ENCODE assay signal across 8 cellular contexts in genomic region chr7:158856883-158857668, GRCh38. TPM values are rescaled to one million over a fixed set of nuclear protein-coding genes. Genes with fewer than 3 reads are reported as not detected.
DNase-seq lines count a peak whose midpoint lies in the region; ATAC-seq, FAIRE-seq and TF ChIP-seq lines count a peak whose summit lies in the region.

No MANE protein-coding gene starts in this region.

- no peak for DNase-seq in activated naive CD4-positive, alpha-beta T cell treated with anti-CD3 and anti-CD28 coated beads for 36 hours
- DNase-seq in activated naive CD4-positive, alpha-beta T cell (lab: John Stamatoyannopoulos, UW) = no peak
- DNase-seq in GM12878 (ENCODE audit: low read depth, low spot score) (no peak), lower lobe of right lung (no peak), NCI-H146 treated with DMSO at 0.1 percent for 48 hours (lab: John Stamatoyannopoulos, UW; ENCODE audit: unreplicated experiment) (no peak), GOT3 (lab: John Stamatoyannopoulos, UW) (no peak)

- peaks cover 32% of the 10 kb centered on the region for H3K4me1 Mint-ChIP-seq in activated naive CD4-positive, alpha-beta T cell treated with anti-CD3 and anti-CD28 coated beads for 36 hours (ENCODE audit: low read depth)

- H3K36me3 ChIP-seq in GM12878 (ENCODE audit: control insufficient read depth in 2 of 2, insufficient read depth in 2 of 2, low read length in 1 of 2) (no peaks in the 10 kb centered on the region), lower lobe of right lung (no peaks in the 10 kb centered on the region)

- TF ChIP-seq CTCF in GM12878 (IDR thresholded peaks at IDR 0.05 in 2 of 3, conservative IDR thresholded peaks at IDR 0.05 in 1 of 3; ENCODE audit: control insufficient read depth in 2 of 3, extremely low read depth in 1 of 3, insufficient read depth in 1 of 3, low read depth in 3 of 3, low read length in 3 of 3) (no peak), lower lobe of right lung (IDR thresholded peaks at IDR 0.05) (no peak)

- H3K27ac ChIP-seq in GM12878 (ENCODE audit: control insufficient read depth, insufficient read depth) = peak overlapping the region; percentile 22
- peak overlapping the region; percentile 90 for H3K27ac ChIP-seq in lower lobe of right lung

- H3K9me3 ChIP-seq in GM12878 (replicated peaks; ENCODE audit: control insufficient read depth, insufficient read depth, low read length) (no peaks in the 10 kb centered on the region; the same call in 2 of the 3 replicates), lower lobe of right lung (no peaks in the 10 kb centered on the region)

- 14% methylated on average over 18 of the region's 31 CpGs for WGBS in GM12878 (ENCODE audit: insufficient coverage, insufficient replicate concordance, low lambda C conversion rate, missing lambda C conversion rate)

- SMC1A ChIA-PET in GM12878 (lab: Charles Lee; ENCODE audit: uncharacterized antibody, unreplicated experiment) = interaction anchor here (1.4 kb wide), 1 partner anchor 58 kb away, joined by 4 read pairs; no protein-coding TSS in a partner anchor

- H3K4me3 Mint-ChIP-seq in activated naive CD4-positive, alpha-beta T cell treated with anti-CD3 and anti-CD28 coated beads for 36 hours = peak overlapping the region; percentile 99

- H3K27ac Mint-ChIP-seq in activated naive CD4-positive, alpha-beta T cell treated with anti-CD3 and anti-CD28 coated beads for 36 hours = peak overlapping the region; percentile 36

- intact Hi-C loops in activated naive CD4-positive, alpha-beta T cell treated with anti-CD3 and anti-CD28 coated beads for 36 hours (cut with micrococcal nuclease) = loop anchor here (1.0 to 5.0 kb wide), 7 partner anchors 10 to 925 kb away; partner anchors contain the start of genes ESYT2 and NCAPG2
- intact Hi-C loops in GM12878 (cut with micrococcal nuclease; ENCODE audit: unreplicated experiment) (loop anchor here (2.0 kb wide), 1 partner anchor 28 kb away; the partner anchor contains the start of gene ESYT2), lower lobe of right lung (cut with DNase I) (no loop called here)

- H4K20me1 ChIP-seq in GM12878 (ENCODE audit: control insufficient read depth, insufficient read depth) = no peaks in the 10 kb centered on the region

- peak overlapping the region; percentile 92 for H2AFZ ChIP-seq in GM12878 (ENCODE audit: control insufficient read depth, low read depth, low read length)

- TF ChIP-seq RAD21 in GM12878 (IDR thresholded peaks at IDR 0.05; ENCODE audit: insufficient read depth, low read depth, low read length) = no peak

- CTCF ChIA-PET in activated naive CD4-positive, alpha-beta T cell treated with anti-CD3 and anti-CD28 coated beads for 36 hours (lab: Charles Lee) = no interaction called here
- CTCF ChIA-PET in GM12878 (lab: Yijun Ruan, JAX) = interaction anchor here (0.5 kb wide), 1 partner anchor 198 kb away, joined by 5 read pairs; no protein-coding TSS in a partner anchor

- in situ Hi-C loops in GM12878 (cut with MboI) = no loop called here

- RAD21 ChIA-PET in GM12878 (lab: Charles Lee; ENCODE audit: unreplicated experiment) = interaction anchor here (2.0 kb wide), 1 partner anchor 120 kb away, joined by 4 read pairs; no protein-coding TSS in a partner anchor

- H3K36me3 Mint-ChIP-seq in activated naive CD4-positive, alpha-beta T cell treated with anti-CD3 and anti-CD28 coated beads for 36 hours (ENCODE audit: low read depth) = no peaks in the 10 kb centered on the region

- ATAC-seq in HG03457 (IDR thresholded peaks at IDR 0.05; ENCODE audit: unreplicated experiment) (peak; percentile 21), GM12878 (peak; percentile 55; the same call in 2 of the 3 replicates), lower lobe of right lung (no peak), GM21825 (IDR thresholded peaks at IDR 0.05; ENCODE audit: unreplicated experiment) (no peak)

- no peak for TF ChIP-seq EP300 in GM12878 (IDR thresholded peaks at IDR 0.05; ENCODE audit: borderline replicate concordance in 1 of 2, control insufficient read depth in 1 of 2, low read depth in 2 of 2, low read length in 2 of 2)

- POLR2A ChIA-PET in GM12878 (lab: Charles Lee) = interaction anchor here (0.6 to 1.0 kb wide), 2 partner anchors 38 to 142 kb away, joined by 4 to 6 read pairs; no protein-coding TSS in a partner anchor

- FAIRE-seq in GM12878 (lab: Jason Lieb, UNC) = peak; percentile 75

- H3K27me3 Mint-ChIP-seq in activated naive CD4-positive, alpha-beta T cell treated with anti-CD3 and anti-CD28 coated beads for 36 hours (ENCODE audit: low read depth) = no peaks in the 10 kb centered on the region

- H3K27me3 ChIP-seq in GM12878 (replicated peaks in 1 of 2; ENCODE audit: control insufficient read depth in 2 of 2, insufficient read depth in 2 of 2, low read length in 1 of 2) = no peaks in the 10 kb centered on the region
- no peaks in the 10 kb centered on the region for H3K27me3 ChIP-seq in lower lobe of right lung (ENCODE audit: low read depth)

- peak overlapping the region; percentile 62 for H3K9ac ChIP-seq in GM12878 (ENCODE audit: control insufficient read depth, insufficient read depth, low read length)

- H3K4me3 ChIP-seq in GM12878 = peak overlapping the region; percentile 78
- peak overlapping the region; percentile 96 for H3K4me3 ChIP-seq in lower lobe of right lung

- no peak for TF ChIP-seq POLR2A in GM12878 (IDR thresholded peaks at IDR 0.05; ENCODE audit: low read depth, low read length)

- peak overlapping the region; percentile 70 for H3K4me2 ChIP-seq in GM12878 (ENCODE audit: control insufficient read depth, insufficient read depth)

- H3K4me1 ChIP-seq in GM12878 (ENCODE audit: control insufficient read depth, insufficient read depth, low read length) = no peaks in the 10 kb centered on the region
- peaks cover 28% of the 10 kb centered on the region for H3K4me1 ChIP-seq in lower lobe of right lung

- TSS peak; percentile 53 for BruUV-seq in GM12878 (replicated peaks; lab: Mats Ljungman, UMichigan)

- H3K79me2 ChIP-seq in GM12878 (ENCODE audit: control insufficient read depth, insufficient read depth, low read length) = peaks cover 4% of the 10 kb centered on the region

- H3K9me3 Mint-ChIP-seq in activated naive CD4-positive, alpha-beta T cell treated with anti-CD3 and anti-CD28 coated beads for 36 hours = no peaks in the 10 kb centered on the region

TF ChIP-seq in GM12878, 131 proteins besides CTCF, POLR2A, EP300 and RAD21 (continues in another document):
- TF ChIP-seq NKRF (conservative IDR thresholded peaks at IDR 0.05) = 0 out of 2 replicates have a peak, but pooled peaks have one; percentile 70

RNA-seq across cellular contexts. Expression of gene DYNC2I1, which starts 0.7 kb away (rescaled TPM):
- total RNA-seq in activated naive CD4-positive, alpha-beta T cell treated with anti-CD3 and anti-CD28 coated beads for 36 hours = 1 to 10 TPM; 8.0 to 8.5 TPM
- 52.9 and 56.0 TPM in 2 replicates for total RNA-seq in GM12878 (2013; cell fraction: nucleolus; rRNA removed)
- total RNA-seq in GM12878 (2014; rRNA removed) (5.7 and 6.7 TPM in 2 replicates), GM12878 (2014; rRNA removed; fragmentation: Illumina TruSeq; extraction: Trizol) (4.6 and 5.8 TPM in 2 replicates), GM12878 (2021) (6.1 and 8.4 TPM in 2 replicates), lower lobe of right lung (22.4 TPM)
- 4.0 TPM for polyA plus RNA-seq in GM12878 (2011; ENCODE audit: low read depth)
- polyA plus RNA-seq in GM12878 (2011; rRNA removed) (6.8 and 9.1 TPM in 2 replicates), GM12878 (2014; fragmentation: Illumina TruSeq; extraction: Trizol) (8.2 and 10.7 TPM in 2 replicates), GM12878 (2014; fragmentation: Nextera tagmentation; extraction: Ambion mirVana) (1 to 10 TPM in 1 of 2 experiments, under 1 TPM in 1; 0.42 to 1.4 TPM), GM12878 (2014; rRNA removed) (11.4 and 16.3 TPM in 2 replicates), GM12878 (2016; fragmentation: Nextera tagmentation; extraction: Ambion mirVana) (1 to 10 TPM; 9.6 to 9.9 TPM)
- polyA plus RNA-seq in GM12878 (2011; cell fraction: cytosol; rRNA removed) = 10.4 and 11.9 TPM in 2 replicates
- polyA plus RNA-seq in GM12878 (2011; cell fraction: nucleus; rRNA removed) = 36.4 and 38.5 TPM in 2 replicates
- 7.2 and 7.9 TPM in 2 replicates for polyA plus RNA-seq in GM12878 (2012)
- polyA minus RNA-seq in GM12878 (2011; rRNA and poly(A)+ RNA removed) = 4.9 and 7.1 TPM in 2 replicates
- 2.9 and 4.2 TPM in 2 replicates for polyA minus RNA-seq in GM12878 (2011; cell fraction: cytosol; rRNA and poly(A)+ RNA removed)
- 6.4 and 9.6 TPM in 2 replicates for polyA minus RNA-seq in GM12878 (2011; cell fraction: nucleus; rRNA and poly(A)+ RNA removed)

RNA-seq across cellular contexts. Expression of gene ESYT2, which starts 27.8 kb away (rescaled TPM):
- 10 to 100 TPM; 41.7 to 44.3 TPM for total RNA-seq in activated naive CD4-positive, alpha-beta T cell treated with anti-CD3 and anti-CD28 coated beads for 36 hours
- total RNA-seq in GM12878 (2013; cell fraction: nucleolus; rRNA removed) = 113 and 114 TPM in 2 replicates
- 33.0 and 36.3 TPM in 2 replicates for total RNA-seq in GM12878 (2014; rRNA removed)
- 25.3 and 26.6 TPM in 2 replicates for total RNA-seq in GM12878 (2014; rRNA removed; fragmentation: Illumina TruSeq; extraction: Trizol)
- total RNA-seq in GM12878 (2021) = 24.7 and 25.8 TPM in 2 replicates
- polyA plus RNA-seq in GM12878 (2011; ENCODE audit: low read depth) = 14.5 TPM
- 44.6 and 53.2 TPM in 2 replicates for polyA plus RNA-seq in GM12878 (2011; rRNA removed)
- polyA plus RNA-seq in GM12878 (2011; cell fraction: cytosol; rRNA removed) = 32.6 and 32.8 TPM in 2 replicates
- polyA plus RNA-seq in GM12878 (2011; cell fraction: nucleus; rRNA removed) = 45.8 and 49.1 TPM in 2 replicates
- 18.7 and 24.3 TPM in 2 replicates for polyA plus RNA-seq in GM12878 (2012)
- polyA plus RNA-seq in GM12878 (2014; fragmentation: Illumina TruSeq; extraction: Trizol) = 22.7 and 23.8 TPM in 2 replicates
- polyA plus RNA-seq in GM12878 (2014; fragmentation: Nextera tagmentation; extraction: Ambion mirVana) = 1 to 10 TPM; 1.9 to 3.2 TPM
- 19.1 and 20.1 TPM in 2 replicates for polyA plus RNA-seq in GM12878 (2014; rRNA removed)
- 10 to 100 TPM in 1 of 2 experiments, 1 to 10 TPM in 1; 2.8 to 19.7 TPM for polyA plus RNA-seq in GM12878 (2016; fragmentation: Nextera tagmentation; extraction: Ambion mirVana)
- polyA minus RNA-seq in GM12878 (2011; rRNA and poly(A)+ RNA removed) = 50.8 and 59.8 TPM in 2 replicates
- 30.4 and 30.6 TPM in 2 replicates for polyA minus RNA-seq in GM12878 (2011; cell fraction: cytosol; rRNA and poly(A)+ RNA removed)
- polyA minus RNA-seq in GM12878 (2011; cell fraction: nucleus; rRNA and poly(A)+ RNA removed) = 23.1 and 31.4 TPM in 2 replicates
- total RNA-seq in lower lobe of right lung = 55.5 TPM

Comparison
In these comparisons a context has a peak if more than half of its experiments do, and no peak if none do; other contexts are left out.
1. ATAC-seq: peak in HG03457 (single experiment) and GM12878 (single experiment); none in lower lobe of right lung (0 of 2) and GM21825 (single experiment).